Comparison of ENCODE assay signal across 13 cellular contexts in genomic region chr9:135440620-135441019, GRCh38. TPM values are rescaled to one million over a fixed set of nuclear protein-coding genes. Genes with fewer than 3 reads are reported as not detected.
DNase-seq lines count a peak whose midpoint lies in the region; ATAC-seq and TF ChIP-seq lines count a peak whose summit lies in the region.
"Had no signal": no experiment of that assay in that cellular context is flagged by ENCODE, and none has a peak within 500 bp of the region (broad histone marks: within the 10 kb centered on the region; RNA-seq: fewer than 3 reads in every experiment).

No MANE protein-coding gene starts in this region.

- no peak overlapping the region for H3K27ac Mint-ChIP-seq in activated CD8-positive, alpha-beta T cell treated with anti-CD3 and anti-CD28 coated beads for 36 hours
- H3K27ac Mint-ChIP-seq: activated naive CD4-positive, alpha-beta T cell treated with anti-CD3 and anti-CD28 coated beads, Interleukin-2, amount 50 U/mL, for 72 hours had no signal

- in situ Hi-C loops in gastrocnemius medialis (cut with MboI; ENCODE audit: low sequenced_read_pairs in 4 of 4) = no loop called here

- no peak overlapping the region for H3K23ac ChIP-seq in neuronal stem cell (ENCODE audit: low read depth, low read length, poor library complexity)

- H2BK120ac ChIP-seq in neuronal stem cell (ENCODE audit: low read depth, low read length) = no peak overlapping the region

- H2AK5ac ChIP-seq in neuronal stem cell (ENCODE audit: low read depth, low read length) = no peak overlapping the region

- H3K4me1 ChIP-seq in neuronal stem cell (ENCODE audit: control insufficient read depth in 2 of 2, insufficient read depth in 1 of 2, low read depth in 1 of 2, low read length in 2 of 2) (peaks cover 0 to 2% of the 10 kb centered on the region in 2 donors), vagina (no peaks in the 10 kb centered on the region), gastrocnemius medialis (no peaks in the 10 kb centered on the region)

- H4K91ac ChIP-seq in neuronal stem cell (ENCODE audit: low read depth, low read length, poor library complexity) = no peak overlapping the region

- no peaks in the 10 kb centered on the region for H3K4me1 Mint-ChIP-seq in activated CD8-positive, alpha-beta T cell treated with anti-CD3 and anti-CD28 coated beads for 36 hours (ENCODE audit: low read depth)

- no peak for ATAC-seq in activated CD8-positive, alpha-beta T cell treated with anti-CD3 and anti-CD28 coated beads for 36 hours
- no peak for ATAC-seq in gastrocnemius medialis
- ATAC-seq: activated CD4-positive, CD25-positive, alpha-beta regulatory T cell treated with anti-CD3 and anti-CD28 coated beads, Interleukin-2, amount 50 U/mL, for 24 hours; activated naive CD4-positive, alpha-beta T cell treated with anti-CD3 and anti-CD28 coated beads, Interleukin-2, amount 50 U/mL, for 72 hours had no signal

- H3K36me3 ChIP-seq in neuronal stem cell (replicated peaks in 1 of 2; ENCODE audit: control insufficient read depth in 2 of 2, insufficient read depth in 2 of 2, low read length in 2 of 2) (no peaks in the 10 kb centered on the region), vagina (no peaks in the 10 kb centered on the region), gastrocnemius medialis (no peaks in the 10 kb centered on the region)

- no peak overlapping the region for H3K9ac ChIP-seq in neuronal stem cell (ENCODE audit: low read depth, low read length, poor library complexity)

- no peak overlapping the region for H2BK5ac ChIP-seq in neuronal stem cell (ENCODE audit: low read length)

- H4K8ac ChIP-seq in neuronal stem cell (ENCODE audit: low read depth, low read length) = no peak overlapping the region

- no peak overlapping the region for H2AFZ ChIP-seq in neuronal stem cell (ENCODE audit: low read length)

- H3K4me3 ChIP-seq in WI38 (ENCODE audit: low read depth, low read length) (no peak overlapping the region), neuronal stem cell (ENCODE audit: low read length in 2 of 2) (no peak overlapping the region), vagina (no peak overlapping the region), gastrocnemius medialis (no peak overlapping the region)

- H3K4me2 ChIP-seq in neuronal stem cell (ENCODE audit: insufficient read depth, low read length, poor library complexity, severe bottlenecking) = no peak overlapping the region

- H3K27ac ChIP-seq in neuronal stem cell (replicated peaks; ENCODE audit: low read length) (no peak overlapping the region), vagina (no peak overlapping the region), gastrocnemius medialis (no peak overlapping the region)

- H3K9me3 Mint-ChIP-seq in activated CD8-positive, alpha-beta T cell treated with anti-CD3 and anti-CD28 coated beads for 36 hours = peaks cover 7% of the 10 kb centered on the region

- no peak overlapping the region for H3K14ac ChIP-seq in neuronal stem cell (ENCODE audit: low read length)

- peak; percentile 86 for DNase-seq in DMS79 treated with DMSO at 0.1 percent for 48 hours (lab: John Stamatoyannopoulos, UW)
- peak; percentile 34 for DNase-seq in M059J (ENCODE audit: low read depth)
- DNase-seq in neuronal stem cell (ENCODE audit: low spot score) = no peak
- no peak for DNase-seq in activated CD8-positive, alpha-beta T cell treated with anti-CD3 and anti-CD28 coated beads for 36 hours
- DNase-seq in vagina (ENCODE audit: extremely low spot score in 2 of 2) = no peak
- DNase-seq in gastrocnemius medialis = no peak
- DNase-seq: Karpas-422, NCI-H2171, substantia nigra, T-helper 1 cell had no signal

- CTCF ChIA-PET in activated CD8-positive, alpha-beta T cell treated with anti-CD3 and anti-CD28 coated beads for 36 hours (lab: Charles Lee) = no interaction called here

- no peak overlapping the region for H2BK12ac ChIP-seq in neuronal stem cell (ENCODE audit: low read length)

- peaks cover 0 to 16% (median 0%) of the 10 kb centered on the region in 3 experiments for H3K27me3 ChIP-seq in neuronal stem cell (ENCODE audit: control insufficient read depth in 3 of 3, insufficient read depth in 3 of 3, low read depth in 1 of 3, low read length in 3 of 3)
- H3K27me3 ChIP-seq in vagina = no peaks in the 10 kb centered on the region
- peaks cover 10 to 30% (median 20%) of the 10 kb centered on the region in 3 donors for H3K27me3 ChIP-seq in gastrocnemius medialis

- H3K79me1 ChIP-seq in neuronal stem cell (ENCODE audit: low read depth, low read length) = no peaks in the 10 kb centered on the region

- POLR2A ChIA-PET in activated CD8-positive, alpha-beta T cell treated with anti-CD3 and anti-CD28 coated beads for 36 hours (lab: Charles Lee) = no interaction called here

- TF ChIP-seq CTCF in WI38 (IDR thresholded peaks at IDR 0.05; ENCODE audit: low read depth, low read length) = 0 out of 2 replicates have a peak, but pooled peaks have one; percentile 16
- TF ChIP-seq CTCF in activated CD8-positive, alpha-beta T cell treated with anti-CD3 and anti-CD28 coated beads for 36 hours (IDR thresholded peaks at IDR 0.05) = no peak
- no peak for TF ChIP-seq CTCF in vagina (IDR thresholded peaks at IDR 0.05)
- TF ChIP-seq CTCF in gastrocnemius medialis (IDR thresholded peaks at IDR 0.05 in 4 of 5, conservative IDR thresholded peaks at IDR 0.05 in 1 of 5) = no peak

- WGBS in neuronal stem cell (ENCODE audit: extremely low coverage in 2 of 2, insufficient read length in 2 of 2, insufficient replicate concordance in 1 of 2), 2 donors = no CpG with 5 or more reads among the region's 10 CpGs

- peaks cover 14% of the 10 kb centered on the region for H3K27me3 Mint-ChIP-seq in activated CD8-positive, alpha-beta T cell treated with anti-CD3 and anti-CD28 coated beads for 36 hours

- intact Hi-C loops in activated CD8-positive, alpha-beta T cell treated with anti-CD3 and anti-CD28 coated beads for 36 hours (cut with micrococcal nuclease) = no loop called here
- intact Hi-C loops in vagina (cut with DNase I) = no loop called here
- intact Hi-C loops in gastrocnemius medialis (cut with DNase I; ENCODE audit: low total_unique reads) = no loop called here

- H2BK15ac ChIP-seq in neuronal stem cell (ENCODE audit: low read length) = no peak overlapping the region

- TF ChIP-seq POLR2A in vagina (IDR thresholded peaks at IDR 0.05) (no peak), gastrocnemius medialis (IDR thresholded peaks at IDR 0.05) (no peak)

- no peaks in the 10 kb centered on the region for H3K9me3 ChIP-seq in neuronal stem cell (replicated peaks in 1 of 2; ENCODE audit: control insufficient read depth in 2 of 2, insufficient read depth in 1 of 2, low read depth in 1 of 2, low read length in 2 of 2)
- H3K9me3 ChIP-seq in vagina = no peaks in the 10 kb centered on the region
- no peaks in the 10 kb centered on the region for H3K9me3 ChIP-seq in gastrocnemius medialis

- no peak overlapping the region for H3K4me3 Mint-ChIP-seq in activated CD8-positive, alpha-beta T cell treated with anti-CD3 and anti-CD28 coated beads for 36 hours

- no peaks in the 10 kb centered on the region for H3K36me3 Mint-ChIP-seq in activated CD8-positive, alpha-beta T cell treated with anti-CD3 and anti-CD28 coated beads for 36 hours (ENCODE audit: low read depth)

- no peak overlapping the region for H3K4ac ChIP-seq in neuronal stem cell (ENCODE audit: low read length)

- peak overlapping the region; percentile 52 for H3K18ac ChIP-seq in neuronal stem cell (ENCODE audit: low read length)

RNA-seq across cellular contexts. Expression of gene PPP1R26, which starts 39.0 kb away (rescaled TPM):
- 9.6 and 17.1 TPM in 2 replicates for total RNA-seq in M059J (2014; rRNA removed; shearing (Covaris generic))
- polyA plus RNA-seq in neuronal stem cell (2013, experiment 1 of 2) = 20.7 TPM
- polyA plus RNA-seq in neuronal stem cell (2013, experiment 2 of 2) = 20.4 TPM
- under 1 TPM; 0.54 to 0.58 TPM for total RNA-seq in activated CD8-positive, alpha-beta T cell treated with anti-CD3 and anti-CD28 coated beads for 36 hours
- total RNA-seq in vagina (7.9 TPM), gastrocnemius medialis (1 to 10 TPM; 2.6 to 7.1 (median 5.1) TPM)

RNA-seq across cellular contexts. Expression of gene MRPS2, which starts 59.9 kb away (rescaled TPM):
- 34.2 and 36.9 TPM in 2 replicates for total RNA-seq in M059J (2014; rRNA removed; shearing (Covaris generic))
- polyA plus RNA-seq in neuronal stem cell (2013, experiment 1 of 2) = 88.3 TPM
- polyA plus RNA-seq in neuronal stem cell (2013, experiment 2 of 2) = 78.9 TPM
- total RNA-seq in activated CD8-positive, alpha-beta T cell treated with anti-CD3 and anti-CD28 coated beads for 36 hours = 10 to 100 TPM; 56.4 to 57.4 TPM
- 50.1 TPM for total RNA-seq in vagina
- total RNA-seq in gastrocnemius medialis = 100 to 1,000 TPM in 1 of 4 donors, 10 to 100 TPM in 3; 48.8 to 108 (median 69.5) TPM

Comparison
In these comparisons a context has a peak if more than half of its experiments do, and no peak if none do; other contexts are left out.
1. DNase-seq: peak in DMS79 treated with DMSO at 0.1 percent for 48 hours (single experiment) and M059J (single experiment); none in neuronal stem cell (single experiment), activated CD8-positive, alpha-beta T cell treated with anti-CD3 and anti-CD28 coated beads for 36 hours (single experiment), vagina (0 of 2) and gastrocnemius medialis (0 of 2).